In genomic region chr1:180155202-180155682, GRCh38 we compare ENCODE assay signal across 7 cellular contexts. TPM values are rescaled to one million over a fixed set of nuclear protein-coding genes. Genes with fewer than 3 reads are reported as not detected.
DNase-seq lines count a peak whose midpoint lies in the region; ATAC-seq and TF ChIP-seq lines count a peak whose summit lies in the region.

No MANE protein-coding gene starts in this region.

- TF ChIP-seq CTCF in adrenal gland (IDR thresholded peaks at IDR 0.05) (no peak), smooth muscle cell (IDR thresholded peaks at IDR 0.05; ENCODE audit: borderline replicate concordance, insufficient read depth, poor library complexity, severe bottlenecking) (no peak)

- H3K9ac ChIP-seq in iPS-18a (ENCODE audit: low read length) (peak overlapping the region; percentile 69), smooth muscle cell (ENCODE audit: low read depth) (peak overlapping the region; percentile 79)

- H3K27me3 ChIP-seq in adrenal gland (no peaks in the 10 kb centered on the region), iPS-18a (ENCODE audit: control insufficient read depth, insufficient read depth, low read length) (peaks cover 39% of the 10 kb centered on the region), smooth muscle cell (ENCODE audit: low read depth) (no peaks in the 10 kb centered on the region)

- no peaks in the 10 kb centered on the region for H3K79me2 ChIP-seq in smooth muscle cell (ENCODE audit: low read depth)

- H3K36me3 ChIP-seq in adrenal gland (replicated peaks in 1 of 2) = no peaks in the 10 kb centered on the region
- no peaks in the 10 kb centered on the region for H3K36me3 ChIP-seq in iPS-18a (ENCODE audit: control insufficient read depth, low read depth, low read length)
- H3K36me3 ChIP-seq in smooth muscle cell (ENCODE audit: low read depth) = no peaks in the 10 kb centered on the region

- intact Hi-C loops in adrenal gland (cut with DNase I) = no loop called here

- DNase-seq in NCI-H1105 treated with DMSO at 0.1 percent for 48 hours (lab: John Stamatoyannopoulos, UW) (peak; percentile 44), adrenal gland (peak in 2 of 7 donors; percentile 38 to 39), smooth muscle cell (lab: John Stamatoyannopoulos, UW; ENCODE audit: unreplicated experiment) (no peak), KG1 (lab: John Stamatoyannopoulos, UW) (no peak), NCI-H2081 (lab: John Stamatoyannopoulos, UW) (no peak)

- H3K4me3 ChIP-seq in adrenal gland (peak overlapping the region; percentile 8 to 95 (median 84)), iPS-18a (ENCODE audit: low read length) (peak overlapping the region; percentile 87), smooth muscle cell (peak overlapping the region; percentile 92)

- H3F3A ChIP-seq in smooth muscle cell (ENCODE audit: low read depth) = no peaks in the 10 kb centered on the region

- peak overlapping the region; percentile 99 for H3K4me2 ChIP-seq in smooth muscle cell

- peak overlapping the region in 4 of 5 donors; percentile 77 to 93 (median 86) for H3K27ac ChIP-seq in adrenal gland
- no peak overlapping the region for H3K27ac ChIP-seq in iPS-18a (ENCODE audit: low read length)
- peak overlapping the region; percentile 29 for H3K27ac ChIP-seq in smooth muscle cell (ENCODE audit: low read depth)

- peak; percentile 8 for ATAC-seq in GM19395 (IDR thresholded peaks at IDR 0.05; ENCODE audit: unreplicated experiment)

- peaks cover 13 to 37% of the 10 kb centered on the region in 2 donors for H3K4me1 ChIP-seq in adrenal gland (replicated peaks in 1 of 2)
- peaks cover 16% of the 10 kb centered on the region for H3K4me1 ChIP-seq in iPS-18a (ENCODE audit: control insufficient read depth, low read depth, low read length)
- H3K4me1 ChIP-seq in smooth muscle cell (ENCODE audit: low read depth) = peaks cover 7% of the 10 kb centered on the region

- peaks cover 35% of the 10 kb centered on the region for H4K20me1 ChIP-seq in smooth muscle cell (ENCODE audit: low read depth)

- no peak for TF ChIP-seq POLR2A in adrenal gland (IDR thresholded peaks at IDR 0.05)

- no peaks in the 10 kb centered on the region for H3K9me3 ChIP-seq in adrenal gland (replicated peaks in 1 of 3)
- no peaks in the 10 kb centered on the region for H3K9me3 ChIP-seq in iPS-18a (ENCODE audit: control insufficient read depth, low read depth, low read length)
- no peaks in the 10 kb centered on the region for H3K9me3 ChIP-seq in smooth muscle cell (replicated peaks; ENCODE audit: low read depth)

- H2AFZ ChIP-seq in smooth muscle cell (ENCODE audit: low read depth) = peak overlapping the region; percentile 90

- 2 to 4% (median 3%) methylated on average over 23 to 26 of the region's 26 CpGs for WGBS in adrenal gland, 4 donors
- WGBS in smooth muscle cell (ENCODE audit: low lambda C conversion rate) = 5% methylated on average over 18 of the region's 26 CpGs

RNA-seq across cellular contexts. Expression of gene QSOX1, which starts 0.6 kb away (rescaled TPM):
- total RNA-seq in adrenal gland = 100 to 1,000 TPM in 7 of 8 donors, 10 to 100 TPM in 1; 60.7 to 234 (median 163) TPM
- polyA plus RNA-seq in adrenal gland = 100 to 1,000 TPM in 1 of 3 donors, 10 to 100 TPM in 2; 45.0 to 113 (median 57.7) TPM
- 71.5 and 74.2 TPM in 2 replicates for total RNA-seq in smooth muscle cell
- 75.8 and 91.2 TPM in 2 replicates for polyA plus RNA-seq in smooth muscle cell
